In genomic region chr5:570886-571285, GRCh38 we compare ENCODE assay signal across 25 cellular contexts.
"Had no signal": no experiment of that assay in that cellular context is flagged by ENCODE, and none has a peak within 500 bp of the region (broad histone marks: within the 10 kb centered on the region; RNA-seq: fewer than 3 reads in every experiment).

No MANE protein-coding gene starts in this region.

- H3K4me3 ChIP-seq: breast epithelium, MG63, SJSA1 had no signal

- H3K4me1 ChIP-seq: breast epithelium had no signal

- ATAC-seq: Panc1, SK-N-SH treated with all-trans-retinoic acid at 6 μM for 48 hours, WTC11 had no signal

- H3K27ac ChIP-seq: breast epithelium, SJSA1 had no signal

- H3K36me3 Mint-ChIP-seq: activated naive CD4-positive, alpha-beta T cell treated with anti-CD3 and anti-CD28 coated beads, Interleukin-2, amount 50 U/mL, for 24 hours; WTC11 had no signal

- H3K9me3 Mint-ChIP-seq: activated naive CD4-positive, alpha-beta T cell treated with anti-CD3 and anti-CD28 coated beads, Interleukin-2, amount 50 U/mL, for 24 hours had no signal

- H3K4me1 Mint-ChIP-seq: activated naive CD4-positive, alpha-beta T cell treated with anti-CD3 and anti-CD28 coated beads, Interleukin-2, amount 50 U/mL, for 24 hours had no signal

- H3K27ac Mint-ChIP-seq: activated naive CD4-positive, alpha-beta T cell treated with anti-CD3 and anti-CD28 coated beads, Interleukin-2, amount 50 U/mL, for 24 hours; activated T-cell treated with anti-CD3 and anti-CD28 coated beads, Interleukin-2, amount 50 U/mL, for 24 hours; activated T-helper 1 cell treated with anti-CD3 and anti-CD28 coated beads, Interleukin-12 subunit alpha, Interleukin-12 subunit beta, Interleukin-2, Interleukin-4 antibody, amounts not matched to agents 30 ng/mL and 10 ng/mL and 1 ng/mL, durations not matched to agents 14 hours and 24 hours and 36 hours; WTC11 had no signal

- H3K36me3 ChIP-seq: breast epithelium, MG63, SJSA1 had no signal

- H3K4me3 Mint-ChIP-seq: activated naive CD4-positive, alpha-beta T cell treated with anti-CD3 and anti-CD28 coated beads, Interleukin-2, amount 50 U/mL, for 24 hours; activated T-cell treated with anti-CD3 and anti-CD28 coated beads, Interleukin-2, amount 50 U/mL, for 24 hours; activated T-helper 1 cell treated with anti-CD3 and anti-CD28 coated beads, Interleukin-12 subunit alpha, Interleukin-12 subunit beta, Interleukin-2, Interleukin-4 antibody, amounts not matched to agents 30 ng/mL and 10 ng/mL and 1 ng/mL, durations not matched to agents 14 hours and 24 hours and 36 hours; WTC11 had no signal

- DNase-seq: activated CD4-positive, alpha-beta T cell treated with anti-CD3 and anti-CD28 coated beads for 48 hours; activated CD4-positive, alpha-beta T cell treated with anti-CD3 and anti-CD28 coated beads, Interleukin-2, amount 50 U/mL, for 4 hours; activated CD4-positive, CD25-positive, alpha-beta regulatory T cell treated with anti-CD3 and anti-CD28 coated beads, Interleukin-2, amount 50 U/mL, for 72 hours; activated effector memory CD4-positive, alpha-beta T cell treated with Interleukin-2 at 50 U/mL for 16 hours; activated naive CD4-positive, alpha-beta T cell; activated T-cell treated with anti-CD3 and anti-CD28 coated beads, Interleukin-2, amount 50 U/mL, for 24 hours; aorta; MG63; NCI-H1105; NCI-H1436; NCI-H1694 treated with DMSO at 0.1 percent for 48 hours; NCI-H2029 treated with DMSO at 0.1 percent for 48 hours; NCI-H510A treated with DMSO at 0.1 percent for 48 hours; NCI-H69; NK-92 treated with Interleukin-12 subunit alpha and Interleukin-12 subunit beta, amount 100 ng/mL, for 24 hours; OCI-M1; SHP77; SW 1271 had no signal
